11 cellular contexts compared by ENCODE assay signal in the genomic region with DNA sequence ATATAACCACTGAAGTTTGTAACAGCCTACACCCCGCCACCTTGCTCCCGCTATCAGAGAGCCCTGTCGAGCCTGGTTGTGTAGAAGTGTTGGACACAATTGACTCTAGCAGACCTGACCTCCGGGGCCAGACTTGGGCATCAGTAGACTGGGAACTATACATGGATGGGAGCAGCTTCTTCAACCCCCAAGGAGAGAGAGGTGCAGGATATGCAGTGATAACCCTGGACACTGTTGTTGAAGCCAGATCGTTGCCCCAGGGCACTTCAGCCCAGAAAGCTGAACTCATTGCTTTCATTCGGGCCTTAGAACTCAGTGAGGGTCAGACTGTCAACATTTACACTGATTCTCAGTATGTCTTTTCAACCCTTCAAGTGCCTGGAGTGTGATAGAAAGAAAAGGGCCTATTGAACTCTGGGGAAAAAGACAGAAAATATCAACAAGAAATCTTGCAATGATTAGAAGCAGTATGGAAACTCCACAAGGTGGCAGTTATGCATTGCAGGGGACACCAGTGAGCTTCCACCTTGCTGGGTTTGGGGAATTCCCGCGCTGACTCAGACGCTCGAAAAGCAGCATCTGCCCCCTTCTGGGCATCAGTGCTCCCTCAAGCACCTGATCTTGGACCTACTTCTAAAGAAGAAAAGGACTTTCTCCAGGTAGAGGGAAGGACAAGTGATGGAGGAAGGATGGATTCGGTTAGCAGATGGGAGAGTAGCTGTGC. TPM values are rescaled to one million over a fixed set of nuclear protein-coding genes. Genes with fewer than 3 reads are reported as not detected.
DNase-seq lines count a peak whose midpoint lies in the region; ATAC-seq and TF ChIP-seq lines count a peak whose summit lies in the region.
"Not testable (repeated sequence)": the region's sequence is repeated elsewhere in the genome, so short reads cannot be mapped to it uniquely, and the experiment has no call there.
"Had no signal": no experiment of that assay in that cellular context is flagged by ENCODE, and none has a peak within 500 bp of the region (broad histone marks: within the 10 kb centered on the region; RNA-seq: fewer than 3 reads in every experiment).

No MANE protein-coding gene starts in this region.

- not testable (repeated sequence) for H3K27me3 Mint-ChIP-seq in T-helper 2 cell treated with Interferon-gamma antibody and Interleukin-4, amounts not matched to agents 5 μg/mL and 100 μg/mL, for 36 hours (ENCODE audit: low read depth); activated naive CD8-positive, alpha-beta T cell treated with anti-CD3 and anti-CD28 coated beads, Interleukin-2, amount 50 U/mL, for 24 hours

- H3K36me3 Mint-ChIP-seq in T-helper 2 cell treated with Interferon-gamma antibody and Interleukin-4, amounts not matched to agents 5 μg/mL and 100 μg/mL, for 36 hours (ENCODE audit: low read depth); activated naive CD8-positive, alpha-beta T cell treated with anti-CD3 and anti-CD28 coated beads, Interleukin-2, amount 50 U/mL, for 24 hours (ENCODE audit: low read depth): not testable (repeated sequence)

- not testable (repeated sequence) for H3K4me3 Mint-ChIP-seq in T-helper 2 cell treated with Interferon-gamma antibody and Interleukin-4, amounts not matched to agents 5 μg/mL and 100 μg/mL, for 36 hours; activated naive CD8-positive, alpha-beta T cell treated with anti-CD3 and anti-CD28 coated beads, Interleukin-2, amount 50 U/mL, for 24 hours

- H3K4me1 Mint-ChIP-seq in T-helper 2 cell treated with Interferon-gamma antibody and Interleukin-4, amounts not matched to agents 5 μg/mL and 100 μg/mL, for 36 hours (ENCODE audit: low read depth); activated naive CD8-positive, alpha-beta T cell treated with anti-CD3 and anti-CD28 coated beads, Interleukin-2, amount 50 U/mL, for 24 hours: not testable (repeated sequence)

- TF ChIP-seq CTCF in GM12864 (IDR thresholded peaks at IDR 0.05; ENCODE audit: low read depth, low read length, missing control alignments) = peak; percentile 30

- not testable (repeated sequence) for H3K4me3 ChIP-seq in GM12864 (ENCODE audit: low read depth, low read length)

- ATAC-seq in activated naive CD8-positive, alpha-beta T cell treated with anti-CD3 and anti-CD28 coated beads, Interleukin-2, amount 50 U/mL, for 24 hours = not testable (repeated sequence)

- H3K27ac Mint-ChIP-seq in T-helper 2 cell treated with Interferon-gamma antibody and Interleukin-4, amounts not matched to agents 5 μg/mL and 100 μg/mL, for 36 hours; activated naive CD8-positive, alpha-beta T cell treated with anti-CD3 and anti-CD28 coated beads, Interleukin-2, amount 50 U/mL, for 24 hours: not testable (repeated sequence)

- DNase-seq in GM12864 (ENCODE audit: low read depth) = peak; percentile 30
- peak; percentile 13 for DNase-seq in M059J (ENCODE audit: low read depth)
- peak; percentile 57 for DNase-seq in T-helper 2 cell treated with Interferon-gamma antibody and Interleukin-4, amounts not matched to agents 5 μg/mL and 100 μg/mL, for 36 hours (ENCODE audit: low spot score)
- DNase-seq in activated CD8-positive, alpha-beta memory T cell treated with anti-CD3 and anti-CD28 coated beads for 48 hours (ENCODE audit: low read depth in 2 of 3, low spot score in 2 of 3) = peak in 2 of 3 experiments; percentile 15 to 21
- peak; percentile 71 for DNase-seq in activated naive CD8-positive, alpha-beta T cell treated with anti-CD3 and anti-CD28 coated beads, Interleukin-2, amount 50 U/mL, for 24 hours
- peak; percentile 43 for DNase-seq in kidney glomerular epithelial cell (lab: John Stamatoyannopoulos, UW)
- DNase-seq in stimulated activated CD4-positive, alpha-beta T cell treated with anti-CD3 and anti-CD28 coated beads, Interleukin-1b, Interleukin-23, amount 100 ng/mL, for 4 hours (ENCODE audit: low read depth in 2 of 2) = peak; percentile 31 to 55
- DNase-seq in stimulated activated naive CD4-positive, alpha-beta T cell treated with Interleukin-2 at 50 U/mL for 16 hours (lab: John Stamatoyannopoulos, UW) = peak; percentile 43

- not testable (repeated sequence) for H3K9me3 Mint-ChIP-seq in T-helper 2 cell treated with Interferon-gamma antibody and Interleukin-4, amounts not matched to agents 5 μg/mL and 100 μg/mL, for 36 hours; activated naive CD8-positive, alpha-beta T cell treated with anti-CD3 and anti-CD28 coated beads, Interleukin-2, amount 50 U/mL, for 24 hours

RNA-seq across cellular contexts. Expression of a gene that starts 6.3 kb away (rescaled TPM):
- total RNA-seq in M059J (2014; rRNA removed; shearing (Covaris generic)) = not detected in 2 replicates
- total RNA-seq: lower lobe of right lung, Right ventricle myocardium superior, uterus had no signal

RNA-seq across cellular contexts. Expression of a gene that starts 23.6 kb away (rescaled TPM):
- not detected in 2 replicates for total RNA-seq in M059J (2014; rRNA removed; shearing (Covaris generic))
- total RNA-seq: lower lobe of right lung, Right ventricle myocardium superior had no signal

RNA-seq across cellular contexts. Expression of a gene that starts 40.8 kb away (rescaled TPM):
- not detected in 2 replicates for total RNA-seq in M059J (2014; rRNA removed; shearing (Covaris generic))
- total RNA-seq: lower lobe of right lung, Right ventricle myocardium superior, uterus had no signal

RNA-seq across cellular contexts. Expression of a gene that starts 51.2 kb away (rescaled TPM):
- total RNA-seq in M059J (2014; rRNA removed; shearing (Covaris generic)) = not detected in 2 replicates
- total RNA-seq: lower lobe of right lung, Right ventricle myocardium superior had no signal

Comparison
In these comparisons a context has a peak if more than half of its experiments do, and no peak if none do; other contexts are left out.
1. DNase-seq: peak in every context shown above with its lines; median percentile 71 in activated naive CD8-positive, alpha-beta T cell treated with anti-CD3 and anti-CD28 coated beads, Interleukin-2, amount 50 U/mL, for 24 hours; 57 in T-helper 2 cell treated with Interferon-gamma antibody and Interleukin-4, amounts not matched to agents 5 μg/mL and 100 μg/mL, for 36 hours; 43 in kidney glomerular epithelial cell; 43 in stimulated activated CD4-positive, alpha-beta T cell treated with anti-CD3 and anti-CD28 coated beads, Interleukin-1b, Interleukin-23, amount 100 ng/mL, for 4 hours; 43 in stimulated activated naive CD4-positive, alpha-beta T cell treated with Interleukin-2 at 50 U/mL for 16 hours; 30 in GM12864; 18 in activated CD8-positive, alpha-beta memory T cell treated with anti-CD3 and anti-CD28 coated beads for 48 hours; 13 in M059J.